ENCODE assay signal across 8 cellular contexts in the genomic region with DNA sequence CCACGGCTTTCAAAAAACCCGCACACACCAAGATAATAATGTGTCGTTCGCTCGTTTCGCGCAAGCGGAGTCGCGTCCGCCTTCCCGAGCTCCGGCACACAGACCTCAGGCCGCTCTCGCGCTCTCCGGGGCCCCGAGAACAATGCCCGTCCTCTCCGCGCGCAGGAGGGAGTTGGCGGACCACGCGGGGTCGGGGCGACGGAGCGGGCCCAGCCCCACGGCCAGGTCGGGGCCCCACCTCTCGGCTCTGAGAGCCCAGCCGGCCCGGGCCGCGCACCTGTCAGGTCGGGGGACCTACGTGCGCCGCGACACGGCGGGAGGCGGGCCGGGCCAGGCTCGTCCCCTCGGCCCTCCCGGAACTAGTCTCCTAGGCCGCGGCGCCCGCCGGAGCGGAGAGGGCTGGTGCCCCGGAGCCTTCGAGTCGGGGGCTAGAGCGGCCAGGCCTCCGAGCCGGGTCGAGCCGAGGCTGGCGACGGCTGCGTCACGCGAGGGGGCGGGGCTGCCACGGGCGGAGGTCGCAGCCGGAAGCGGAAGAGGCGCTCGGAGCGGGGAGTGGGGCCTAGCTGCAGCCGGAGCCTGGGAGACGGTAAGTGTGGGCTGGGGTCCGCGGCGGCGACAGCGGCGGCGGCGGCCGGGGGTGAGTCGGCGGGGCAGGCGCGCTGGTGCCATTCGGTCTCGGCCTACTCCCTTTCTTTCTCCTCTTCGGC. TPM values are rescaled to one million over a fixed set of nuclear protein-coding genes. Genes with fewer than 3 reads are reported as not detected.
DNase-seq lines count a peak whose midpoint lies in the region; ATAC-seq and TF ChIP-seq lines count a peak whose summit lies in the region.

Gene CLK3 (plus strand): TSS at position 524 of the 707 bp plus-strand sequence. CDS start 3,361 bp downstream, outside the sequence.

- peak within 1 kb of the TSS; percentile 32 for H2BK12ac ChIP-seq in trophoblast cell (ENCODE audit: low read length)

- no peak for TF ChIP-seq CTCF in GM12865 (IDR thresholded peaks at IDR 0.05; ENCODE audit: insufficient read depth, low read depth, low read length, missing control alignments)
- peak in 1 of 5 experiments; percentile 39 for TF ChIP-seq CTCF in tibial nerve (IDR thresholded peaks at IDR 0.05)

- peaks cover 3 to 8% of the 10 kb centered on the region in 2 experiments for H3K4me1 ChIP-seq in trophoblast cell (ENCODE audit: control insufficient read depth in 1 of 2, insufficient read depth in 2 of 2, low read length in 2 of 2)
- peaks cover 0 to 47% (median 31%) of the 10 kb centered on the region in 4 donors for H3K4me1 ChIP-seq in tibial nerve

- no peak within 1 kb of the TSS for H3K23ac ChIP-seq in trophoblast cell (ENCODE audit: low read length)

- H3K14ac ChIP-seq in trophoblast cell (ENCODE audit: low read length) = peak within 1 kb of the TSS; percentile 98

- H3K4me2 ChIP-seq in trophoblast cell (ENCODE audit: low read length) = peak within 1 kb of the TSS; percentile 96

- ATAC-seq in HG02759 (IDR thresholded peaks at IDR 0.05; ENCODE audit: unreplicated experiment) (peak; percentile 85), Right ventricle myocardium superior (ENCODE audit: poor library complexity) (peak; percentile 88)

- peak within 1 kb of the TSS; percentile 99 for H3K4ac ChIP-seq in trophoblast cell (ENCODE audit: low read depth, low read length)

- H2BK5ac ChIP-seq in trophoblast cell (ENCODE audit: low read depth, low read length, poor library complexity) = peak within 1 kb of the TSS; percentile 93

- H2AFZ ChIP-seq in trophoblast cell (ENCODE audit: insufficient read depth, low read length, poor library complexity) = peak within 1 kb of the TSS; percentile 92

- peak within 1 kb of the TSS; percentile 97 for H4K8ac ChIP-seq in trophoblast cell (ENCODE audit: low read depth, low read length)

- H2AK5ac ChIP-seq in trophoblast cell (ENCODE audit: low read length) = peak within 1 kb of the TSS; percentile 78

- H3K79me1 ChIP-seq in trophoblast cell (ENCODE audit: low read length) = peaks cover 18% of the 10 kb centered on the region

- H3K9me3 ChIP-seq in trophoblast cell (ENCODE audit: insufficient read depth, low read depth, low read length) (no peaks in the 10 kb centered on the region), tibial nerve (no peaks in the 10 kb centered on the region)

- no CpG with 5 or more reads among the region's 94 CpGs for WGBS in trophoblast cell (ENCODE audit: extremely low coverage, insufficient coverage, insufficient read length)
- 0 to 1% methylated on average over 36 to 72 of the region's 94 CpGs for WGBS in tibial nerve, 2 donors

- intact Hi-C loops in Right ventricle myocardium superior (cut with DNase I) = no loop called here

- H3K9ac ChIP-seq in trophoblast cell (ENCODE audit: low read length) = peak within 1 kb of the TSS; percentile 98

- peak within 1 kb of the TSS; percentile 95 for H3K4me3 ChIP-seq in GM12865 (ENCODE audit: low read depth, low read length)
- peak within 1 kb of the TSS; percentile 93 for H3K4me3 ChIP-seq in trophoblast cell (ENCODE audit: low read depth, low read length)
- peak within 1 kb of the TSS; percentile 74 to 100 (median 89) for H3K4me3 ChIP-seq in tibial nerve

- DNase-seq in GM12865 (ENCODE audit: low read depth) (peak; percentile 97), NCI-H1417 treated with DMSO at 0.1 percent for 48 hours (lab: John Stamatoyannopoulos, UW) (peak; percentile 80), SW 1271 (lab: John Stamatoyannopoulos, UW) (peak; percentile 90 to 92), Right ventricle myocardium superior (peak; percentile 98), trophoblast cell (peak; percentile 94 to 95), tibial nerve (ENCODE audit: low spot score in 2 of 2) (peak; percentile 85 to 91)
- DNase-seq in activated naive CD8-positive, alpha-beta T cell treated with anti-CD3 and anti-CD28 coated beads, Interleukin-2, amount 50 U/mL, for 16 hours (ENCODE audit: low read depth, low spot score) = peak; percentile 90

- peak; percentile 62 to 72 for TF ChIP-seq POLR2A in tibial nerve (IDR thresholded peaks at IDR 0.05)

- H3K36me3 ChIP-seq in trophoblast cell (ENCODE audit: control insufficient read depth in 1 of 2, insufficient read depth in 2 of 2, low read length in 2 of 2) = peaks cover 21 to 24% of the 10 kb centered on the region in 2 experiments
- peaks cover 0 to 17% (median 13%) of the 10 kb centered on the region in 3 donors for H3K36me3 ChIP-seq in tibial nerve

- peak within 1 kb of the TSS; percentile 96 for H2BK120ac ChIP-seq in trophoblast cell (ENCODE audit: insufficient read depth, low read length, poor library complexity)

- H3K27ac ChIP-seq in trophoblast cell (ENCODE audit: low read depth, low read length) (peak within 1 kb of the TSS; percentile 77), tibial nerve (peak within 1 kb of the TSS; percentile 93 to 99 (median 96))

- peaks cover 25% of the 10 kb centered on the region for H3K79me2 ChIP-seq in trophoblast cell (ENCODE audit: control insufficient read depth, insufficient read depth, low read length, poor library complexity)

- no peaks in the 10 kb centered on the region for H3K27me3 ChIP-seq in trophoblast cell (ENCODE audit: insufficient read depth, low read length)
- H3K27me3 ChIP-seq in tibial nerve = no peaks in the 10 kb centered on the region

- H3K18ac ChIP-seq in trophoblast cell (ENCODE audit: low read length) = peak within 1 kb of the TSS; percentile 89

- TF ChIP-seq EP300 in tibial nerve (IDR thresholded peaks at IDR 0.05) = peak in 1 of 2 donors; percentile 86

- peak within 1 kb of the TSS; percentile 97 for H4K91ac ChIP-seq in trophoblast cell (ENCODE audit: low read depth, low read length)

- H4K12ac ChIP-seq in trophoblast cell (ENCODE audit: low read depth, low read length) = peak within 1 kb of the TSS; percentile 87

RNA-seq across cellular contexts. Expression of gene CLK3, which starts in this region (rescaled TPM):
- total RNA-seq in Right ventricle myocardium superior (44.0 TPM), tibial nerve (100 to 1,000 TPM; 130 to 181 (median 138) TPM)
- 68.1 and 72.0 TPM in 2 replicates for polyA plus RNA-seq in trophoblast cell (2013)

Comparison
In these comparisons a context has a peak if more than half of its experiments do, and no peak if none do; other contexts are left out.
1. Peak in every context shown above with its lines: DNase-seq, ATAC-seq, H3K4me3 ChIP-seq and H3K27ac ChIP-seq.